In genomic region chr13:106318941-106319411, GRCh38 we compare ENCODE assay signal across 11 cellular contexts.
DNase-seq lines count a peak whose midpoint lies in the region; ATAC-seq and TF ChIP-seq lines count a peak whose summit lies in the region.
"Had no signal": no experiment of that assay in that cellular context is flagged by ENCODE, and none has a peak within 500 bp of the region (broad histone marks: within the 10 kb centered on the region; RNA-seq: fewer than 3 reads in every experiment).

No MANE protein-coding gene starts in this region.

- no peaks in the 10 kb centered on the region for H3K9me3 ChIP-seq in HEK293 (ENCODE audit: control insufficient read depth, insufficient read depth, low read depth, low read length)
- H3K9me3 ChIP-seq in RWPE2 (ENCODE audit: severe bottlenecking), result peaks cover 6% of the 10 kb centered on the region

- no peaks in the 10 kb centered on the region for H3K27me3 Mint-ChIP-seq in T-helper 2 cell treated with Interferon-gamma antibody and Interleukin-4, amounts not matched to agents 5 μg/mL and 100 μg/mL, for 36 hours (ENCODE audit: low read depth)
- H3K27me3 Mint-ChIP-seq: stimulated activated memory B cell treated with anti-CD40 and anti-IgM and Interleukin-4, amounts not matched to agents 10 μg/mL and 1 μg/mL and 100 μg/mL, for 72 hours had no signal

- intact Hi-C loops in dorsolateral prefrontal cortex (cut with DNase I), result no loop called here

- CTCF ChIA-PET in HEK293 (lab: Yijun Ruan, JAX), result interaction anchor here (1.0 kb wide), 1 partner anchor 217 kb away, joined by 3 read pairs; the partner anchor contains the start of gene EFNB2

- H3K36me3 ChIP-seq in HEK293 (ENCODE audit: control insufficient read depth in 2 of 2, insufficient read depth in 1 of 2, low read length in 2 of 2) (no peaks in the 10 kb centered on the region), RWPE2 (ENCODE audit: low read depth) (no peaks in the 10 kb centered on the region)
- H3K36me3 ChIP-seq: sigmoid colon had no signal

- no peak overlapping the region for H3K27ac Mint-ChIP-seq in T-helper 2 cell treated with Interferon-gamma antibody and Interleukin-4, amounts not matched to agents 5 μg/mL and 100 μg/mL, for 36 hours
- H3K27ac Mint-ChIP-seq: stimulated activated memory B cell treated with anti-CD40 and anti-IgM and Interleukin-4, amounts not matched to agents 10 μg/mL and 1 μg/mL and 100 μg/mL, for 72 hours had no signal

- H3K27me3 ChIP-seq in RWPE2 (ENCODE audit: insufficient read depth, poor library complexity, severe bottlenecking), result no peaks in the 10 kb centered on the region
- no peaks in the 10 kb centered on the region for H3K27me3 ChIP-seq in dorsolateral prefrontal cortex
- H3K27me3 ChIP-seq: sigmoid colon had no signal

- H3K4me1 ChIP-seq in HEK293 (ENCODE audit: control insufficient read depth, insufficient read depth, low read length), result no peaks in the 10 kb centered on the region
- peaks cover 18% of the 10 kb centered on the region for H3K4me1 ChIP-seq in RWPE2 (ENCODE audit: insufficient read depth, poor library complexity, severe bottlenecking)
- H3K4me1 ChIP-seq: sigmoid colon had no signal

- ATAC-seq in RWPE2 (ENCODE audit: low read depth), result peak; percentile 100
- no peak for ATAC-seq in HG03196 (IDR thresholded peaks at IDR 0.05; ENCODE audit: unreplicated experiment)
- ATAC-seq: stimulated activated memory B cell treated with anti-CD40 and anti-IgM and Interleukin-4, amounts not matched to agents 10 μg/mL and 1 μg/mL and 100 μg/mL, for 72 hours had no signal

- H3K4me1 Mint-ChIP-seq in T-helper 2 cell treated with Interferon-gamma antibody and Interleukin-4, amounts not matched to agents 5 μg/mL and 100 μg/mL, for 36 hours (ENCODE audit: low read depth), result no peaks in the 10 kb centered on the region
- H3K4me1 Mint-ChIP-seq: stimulated activated memory B cell treated with anti-CD40 and anti-IgM and Interleukin-4, amounts not matched to agents 10 μg/mL and 1 μg/mL and 100 μg/mL, for 72 hours had no signal

- H3K4me3 ChIP-seq in HEK293 (ENCODE audit: low read depth, low read length), result no peak overlapping the region
- no peak overlapping the region for H3K4me3 ChIP-seq in RWPE2 (ENCODE audit: severe bottlenecking)
- no peak overlapping the region for H3K4me3 ChIP-seq in fibroblast of mammary gland (ENCODE audit: control insufficient read depth, low read depth, low read length)
- no peak overlapping the region for H3K4me3 ChIP-seq in dorsolateral prefrontal cortex
- H3K4me3 ChIP-seq: sigmoid colon had no signal

- TF ChIP-seq CTCF in HEK293 (tag by site-specific recombination; IDR thresholded peaks at IDR 0.05) (no peak), RWPE2 (IDR thresholded peaks at IDR 0.05; ENCODE audit: poor library complexity, severe bottlenecking) (no peak), fibroblast of mammary gland (conservative IDR thresholded peaks at IDR 0.05; ENCODE audit: control insufficient read depth, insufficient read depth, low read depth, low read length) (no peak), dorsolateral prefrontal cortex (IDR thresholded peaks at IDR 0.05 in 54 of 56, conservative IDR thresholded peaks at IDR 0.05 in 2 of 56; ENCODE audit: low read depth in 1 of 56, partially characterized antibody in 56 of 56) (no peak)

- H3K36me3 Mint-ChIP-seq in T-helper 2 cell treated with Interferon-gamma antibody and Interleukin-4, amounts not matched to agents 5 μg/mL and 100 μg/mL, for 36 hours (ENCODE audit: low read depth), result no peaks in the 10 kb centered on the region
- H3K36me3 Mint-ChIP-seq: stimulated activated memory B cell treated with anti-CD40 and anti-IgM and Interleukin-4, amounts not matched to agents 10 μg/mL and 1 μg/mL and 100 μg/mL, for 72 hours had no signal

- DNase-seq in RWPE2 (ENCODE audit: low spot score), result peak; percentile 85
- DNase-seq in fibroblast of mammary gland (ENCODE audit: low read depth), result peak; percentile 91
- DNase-seq in smooth muscle cell of the brain vasculature (ENCODE audit: low read depth, low spot score), result peak; percentile 20
- DNase-seq in T-helper 2 cell treated with Interferon-gamma antibody and Interleukin-4, amounts not matched to agents 5 μg/mL and 100 μg/mL, for 36 hours (ENCODE audit: low spot score), result no peak
- no peak for DNase-seq in pons (ENCODE audit: low spot score)
- DNase-seq in dorsolateral prefrontal cortex, result no peak
- DNase-seq: NCI-H526, sigmoid colon had no signal

- H3K27ac ChIP-seq in HEK293 (ENCODE audit: extremely low read depth, low read depth, low read length) (no peak overlapping the region), RWPE2 (ENCODE audit: poor library complexity, severe bottlenecking) (peak overlapping the region; percentile 81), dorsolateral prefrontal cortex (no peak overlapping the region)
- H3K27ac ChIP-seq: sigmoid colon had no signal

- H3K9me3 Mint-ChIP-seq in T-helper 2 cell treated with Interferon-gamma antibody and Interleukin-4, amounts not matched to agents 5 μg/mL and 100 μg/mL, for 36 hours, result peaks cover 9% of the 10 kb centered on the region

- POLR2A ChIA-PET in HEK293 (lab: Yijun Ruan, JAX), result no interaction called here

- no peak overlapping the region for H3K4me3 Mint-ChIP-seq in T-helper 2 cell treated with Interferon-gamma antibody and Interleukin-4, amounts not matched to agents 5 μg/mL and 100 μg/mL, for 36 hours
- H3K4me3 Mint-ChIP-seq: stimulated activated memory B cell treated with anti-CD40 and anti-IgM and Interleukin-4, amounts not matched to agents 10 μg/mL and 1 μg/mL and 100 μg/mL, for 72 hours had no signal

TF ChIP-seq in HEK293, 187 proteins besides CTCF, POLR2A, EP300 and RAD21:
- TF ChIP-seq ZNF311 (tag by site-specific recombination; IDR thresholded peaks at IDR 0.05; ENCODE audit: borderline replicate concordance) (no peak), OSR2 (tag by site-specific recombination; IDR thresholded peaks at IDR 0.05) (peak; percentile 24; the same call in 1 of the 2 replicates)

Comparison
In these comparisons a context has a peak if more than half of its experiments do, and no peak if none do; other contexts are left out.
1. DNase-seq: peak in RWPE2 (single experiment), fibroblast of mammary gland (single experiment) and smooth muscle cell of the brain vasculature (single experiment); none in T-helper 2 cell treated with Interferon-gamma antibody and Interleukin-4, amounts not matched to agents 5 μg/mL and 100 μg/mL, for 36 hours (single experiment), pons (single experiment) and dorsolateral prefrontal cortex (0 of 10).